In the genomic region with DNA sequence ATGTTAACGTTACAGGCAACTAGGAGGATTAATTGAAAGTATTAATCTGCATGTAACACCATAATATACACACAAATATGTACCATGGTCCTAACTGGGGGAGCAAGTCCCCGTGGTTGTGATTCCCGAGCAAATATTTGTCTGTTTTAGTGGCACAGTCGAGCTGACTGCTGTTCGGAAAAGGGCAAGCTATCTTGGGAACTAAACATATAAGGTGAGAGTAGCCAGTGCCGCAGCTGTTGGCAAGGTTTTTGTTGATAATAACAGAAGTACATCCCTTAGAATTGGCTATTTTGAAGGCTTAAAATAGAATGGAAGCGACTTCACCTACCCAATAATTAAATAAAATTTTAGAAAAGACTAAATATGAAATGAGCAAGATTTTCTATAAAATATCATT, we compare ENCODE assay signal across 17 cellular contexts. TPM values are rescaled to one million over a fixed set of nuclear protein-coding genes. Genes with fewer than 3 reads are reported as not detected.
DNase-seq lines count a peak whose midpoint lies in the region; ATAC-seq and TF ChIP-seq lines count a peak whose summit lies in the region.
"Had no signal": no experiment of that assay in that cellular context is flagged by ENCODE, and none has a peak within 500 bp of the region (broad histone marks: within the 10 kb centered on the region; RNA-seq: fewer than 3 reads in every experiment).

No MANE protein-coding gene starts in this region.

- peak; percentile 76 for ATAC-seq in Right ventricle myocardium inferior
- no peak for ATAC-seq in gastroesophageal sphincter
- no peak for ATAC-seq in CD4-positive, alpha-beta T cell (ENCODE audit: poor library complexity)
- ATAC-seq: HCT116 had no signal

- no peak for TF ChIP-seq CTCF in gastroesophageal sphincter (IDR thresholded peaks at IDR 0.05)
- TF ChIP-seq CTCF in CD4-positive, alpha-beta T cell (IDR thresholded peaks at IDR 0.05) = no peak

- peak overlapping the region in 1 of 2 donors; percentile 24 for H3K4me3 ChIP-seq in gastroesophageal sphincter
- H3K4me3 ChIP-seq in muscle layer of colon (ENCODE audit: low read depth in 1 of 2, low read length in 2 of 2) = peak overlapping the region in 1 of 2 donors; percentile 38
- H3K4me3 ChIP-seq in skeletal muscle tissue (ENCODE audit: low read length in 3 of 3) = peak overlapping the region in 2 of 3 donors; percentile 1 to 26

- CTCF ChIA-PET in CD4-positive, alpha-beta T cell (lab: Charles Lee) = interaction anchor here (0.7 kb wide), 1 partner anchor 1794 kb away, joined by 3 read pairs; no protein-coding TSS in a partner anchor

- no peak for TF ChIP-seq POLR2A in gastroesophageal sphincter (IDR thresholded peaks at IDR 0.05)

- H3K9me3 ChIP-seq in gastroesophageal sphincter = no peaks in the 10 kb centered on the region
- no peaks in the 10 kb centered on the region for H3K9me3 ChIP-seq in muscle layer of colon (ENCODE audit: low read length)
- no peaks in the 10 kb centered on the region for H3K9me3 ChIP-seq in skeletal muscle tissue (ENCODE audit: control insufficient read depth in 3 of 3, low read length in 3 of 3)
- H3K9me3 ChIP-seq in CD4-positive, alpha-beta T cell (ENCODE audit: control insufficient read depth, low read length) = no peaks in the 10 kb centered on the region

- no peak overlapping the region for H3K27ac Mint-ChIP-seq in CD4-positive, alpha-beta T cell
- H3K27ac Mint-ChIP-seq: CD4-positive, alpha-beta memory T cell had no signal

- POLR2A ChIA-PET in CD4-positive, alpha-beta T cell (lab: Charles Lee) = interaction anchor here (0.9 kb wide), 1 partner anchor 8 kb away, joined by 3 read pairs; no protein-coding TSS in a partner anchor

- intact Hi-C loops in Right ventricle myocardium inferior (cut with DNase I) (loop anchor here (10.0 kb wide), 1 partner anchor 409 kb away; no protein-coding TSS in a partner anchor), cardiac septum (cut with DNase I) (loop anchor here (10.0 kb wide), 1 partner anchor 409 kb away; no protein-coding TSS in a partner anchor)
- intact Hi-C loops in CD4-positive, alpha-beta T cell (cut with DNase I, micrococcal nuclease) = no loop called here

- H3K27ac ChIP-seq in gastroesophageal sphincter = peak overlapping the region; percentile 69 to 76 (median 70)
- peak overlapping the region; percentile 54 for H3K27ac ChIP-seq in muscle layer of colon (ENCODE audit: low read depth, low read length)
- H3K27ac ChIP-seq in skeletal muscle tissue (ENCODE audit: low read depth, low read length) = no peak overlapping the region
- no peak overlapping the region for H3K27ac ChIP-seq in CD4-positive, alpha-beta T cell (ENCODE audit: low read depth, low read length)

- peaks cover 0 to 55% (median 0%) of the 10 kb centered on the region in 3 donors for H3K4me1 ChIP-seq in gastroesophageal sphincter
- H3K4me1 ChIP-seq in muscle layer of colon (ENCODE audit: insufficient read depth, low read length) = peaks cover 21% of the 10 kb centered on the region
- no peaks in the 10 kb centered on the region for H3K4me1 ChIP-seq in skeletal muscle tissue (ENCODE audit: control insufficient read depth in 3 of 3, insufficient read depth in 3 of 3, low read length in 3 of 3)

- H3K27me3 ChIP-seq in gastroesophageal sphincter (no peaks in the 10 kb centered on the region), muscle layer of colon (ENCODE audit: control insufficient read depth in 1 of 2, insufficient read depth in 2 of 2, low read length in 2 of 2) (no peaks in the 10 kb centered on the region), skeletal muscle tissue (ENCODE audit: control insufficient read depth in 3 of 3, insufficient read depth in 3 of 3, low read length in 3 of 3) (no peaks in the 10 kb centered on the region)
- H3K27me3 ChIP-seq in CD4-positive, alpha-beta T cell (ENCODE audit: control insufficient read depth, insufficient read depth, low read length) = no peaks in the 10 kb centered on the region

- no peaks in the 10 kb centered on the region for H3K9me3 Mint-ChIP-seq in CD4-positive, alpha-beta T cell
- H3K9me3 Mint-ChIP-seq: CD4-positive, alpha-beta memory T cell had no signal

- peaks cover 17% of the 10 kb centered on the region for H3K36me3 Mint-ChIP-seq in CD4-positive, alpha-beta T cell (ENCODE audit: low read depth)

- DNase-seq in Right ventricle myocardium inferior (ENCODE audit: missing footprints) (no peak), cardiac septum (ENCODE audit: low spot score) (no peak), pons (ENCODE audit: low spot score) (no peak), T-helper 9 cell (no peak)
- DNase-seq in CD4-positive, alpha-beta T cell = no peak
- DNase-seq: CD4-positive, alpha-beta memory T cell; GOT3; KBM-7; NCI-H1417; NCI-H187 treated with DMSO at 0.1 percent for 48 hours; NCI-H2227 treated with DMSO at 0.1 percent for 48 hours; NCI-H524; NCI-H82 had no signal

- WGBS in gastroesophageal sphincter (ENCODE audit: low coverage in 1 of 2), 2 donors = 36 to 44% methylated on average over 6 to 7 of the region's 7 CpGs

- H3K36me3 ChIP-seq in gastroesophageal sphincter = no peaks in the 10 kb centered on the region
- H3K36me3 ChIP-seq in muscle layer of colon (ENCODE audit: insufficient read depth, low read length) = no peaks in the 10 kb centered on the region
- H3K36me3 ChIP-seq in skeletal muscle tissue (ENCODE audit: control insufficient read depth in 3 of 3, insufficient read depth in 3 of 3, low read length in 3 of 3) = peaks cover 0 to 2% (median 0%) of the 10 kb centered on the region in 3 donors

- TF ChIP-seq EP300 in gastroesophageal sphincter (IDR thresholded peaks at IDR 0.05) = no peak

- no peaks in the 10 kb centered on the region for H3K4me1 Mint-ChIP-seq in CD4-positive, alpha-beta T cell (ENCODE audit: low read depth)
- H3K4me1 Mint-ChIP-seq: CD4-positive, alpha-beta memory T cell had no signal

- no peak overlapping the region for H3K4me3 Mint-ChIP-seq in CD4-positive, alpha-beta T cell
- H3K4me3 Mint-ChIP-seq: CD4-positive, alpha-beta memory T cell had no signal

- H3K9ac ChIP-seq in muscle layer of colon (ENCODE audit: low read length) (no peak overlapping the region), skeletal muscle tissue (ENCODE audit: low read depth in 1 of 3, low read length in 3 of 3) (peak overlapping the region in 2 of 3 donors; percentile 16 to 64)

- H3K27me3 Mint-ChIP-seq in CD4-positive, alpha-beta T cell = no peaks in the 10 kb centered on the region
- H3K27me3 Mint-ChIP-seq: CD4-positive, alpha-beta memory T cell had no signal

RNA-seq across cellular contexts. Expression of gene UCHL5, which starts 45.5 kb away (rescaled TPM):
- total RNA-seq in Right ventricle myocardium inferior (42.9 TPM), cardiac septum (26.4 TPM), gastroesophageal sphincter (10 to 100 TPM; 24.1 to 42.7 (median 32.8) TPM), skeletal muscle tissue (20.4 TPM)
- 10 to 100 TPM; 16.4 to 19.2 TPM for total RNA-seq in CD4-positive, alpha-beta T cell

RNA-seq across cellular contexts. Expression of gene RO60, which starts 45.7 kb away (rescaled TPM):
- total RNA-seq in Right ventricle myocardium inferior = 42.8 TPM
- 61.6 TPM for total RNA-seq in cardiac septum
- 100 to 1,000 TPM; 137 to 185 (median 150) TPM for total RNA-seq in gastroesophageal sphincter
- total RNA-seq in skeletal muscle tissue = 78.8 TPM
- total RNA-seq in CD4-positive, alpha-beta T cell = 10 to 100 TPM; 46.1 to 46.3 TPM

Comparison
In these comparisons a context has a peak if more than half of its experiments do, and no peak if none do; other contexts are left out.
1. H3K27ac ChIP-seq: peak in gastroesophageal sphincter (4 of 4) and muscle layer of colon (single experiment); none in skeletal muscle tissue (single experiment) and CD4-positive, alpha-beta T cell (single experiment).
2. intact Hi-C loops: an anchor here in Right ventricle myocardium inferior (10.0 kb wide) and cardiac septum (10.0 kb wide); none called in CD4-positive, alpha-beta T cell.